Comparison of ENCODE assay signal across 15 cellular contexts in genomic region chr9:82553654-82554366, GRCh38.
DNase-seq lines count a peak whose midpoint lies in the region; ATAC-seq, FAIRE-seq and TF ChIP-seq lines count a peak whose summit lies in the region.
"Had no signal": no experiment of that assay in that cellular context is flagged by ENCODE, and none has a peak within 500 bp of the region (broad histone marks: within the 10 kb centered on the region; RNA-seq: fewer than 3 reads in every experiment).

No MANE protein-coding gene starts in this region.

- no peak overlapping the region for H2BK120ac ChIP-seq in mesendoderm (ENCODE audit: low read depth, low read length)

- H3K18ac ChIP-seq in mesendoderm (ENCODE audit: low read length) = no peak overlapping the region

- no peak overlapping the region for H4K8ac ChIP-seq in mesendoderm (ENCODE audit: low read depth, low read length)

- H3K27me3 ChIP-seq in mesendoderm (ENCODE audit: insufficient read depth, low read length, poor library complexity) = no peaks in the 10 kb centered on the region
- no peaks in the 10 kb centered on the region for H3K27me3 ChIP-seq in WERI-Rb-1 (ENCODE audit: insufficient read depth, low read depth, severe bottlenecking)
- H3K27me3 ChIP-seq: BLaER1, right atrium auricular region had no signal

- H3K4me2 ChIP-seq in mesendoderm (ENCODE audit: low read length) = no peak overlapping the region
- H3K4me2 ChIP-seq: BLaER1 had no signal

- no peak for DNase-seq in GM12891 (ENCODE audit: insufficient read length, low spot score)
- peak; percentile 78 for DNase-seq in M059J (ENCODE audit: low read depth)
- DNase-seq in mesendoderm = peak; percentile 30
- no peak for DNase-seq in lower leg skin (ENCODE audit: low spot score in 2 of 2)
- DNase-seq in WERI-Rb-1 = no peak
- DNase-seq in NCI-H510A treated with DMSO at 0.1 percent for 48 hours (lab: John Stamatoyannopoulos, UW) = no peak
- DNase-seq: activated effector memory CD4-positive, alpha-beta T cell treated with anti-CD3 and anti-CD28 coated beads, Interleukin-2, amount 50 U/mL, for 16 hours; H9; NCI-H1092 treated with DMSO at 0.1 percent for 48 hours; NCI-H2171 treated with DMSO at 0.1 percent for 48 hours; substantia nigra had no signal

- H3K27ac ChIP-seq in mesendoderm (ENCODE audit: low read depth, low read length) (no peak overlapping the region), WERI-Rb-1 (no peak overlapping the region)
- H3K27ac ChIP-seq: BLaER1, right atrium auricular region had no signal

- peak; percentile 94 for ATAC-seq in SK-N-SH treated with all-trans-retinoic acid at 6 μM for 48 hours

- H3K23ac ChIP-seq in mesendoderm (ENCODE audit: low read length) = no peak overlapping the region

- no peak for FAIRE-seq in GM12891 (lab: Jason Lieb, UNC)
- FAIRE-seq: colon had no signal

- H2BK5ac ChIP-seq in mesendoderm (ENCODE audit: low read length) = no peak overlapping the region

- H2AK5ac ChIP-seq in mesendoderm (ENCODE audit: low read length) = no peak overlapping the region

- no peak overlapping the region for H3K9ac ChIP-seq in mesendoderm (ENCODE audit: low read length)
- H3K9ac ChIP-seq: BLaER1 had no signal

- no peaks in the 10 kb centered on the region for H3K4me1 ChIP-seq in mesendoderm (ENCODE audit: control insufficient read depth, low read depth, low read length)

- H4K5ac ChIP-seq in mesendoderm (ENCODE audit: low read length) = no peak overlapping the region

- H3K4ac ChIP-seq in mesendoderm (ENCODE audit: low read depth, low read length) = no peak overlapping the region

- no peak overlapping the region for H3K4me3 ChIP-seq in mesendoderm (ENCODE audit: low read length)
- no peak overlapping the region for H3K4me3 ChIP-seq in lower leg skin (ENCODE audit: low read depth, poor library complexity, severe bottlenecking)
- H3K4me3 ChIP-seq in WERI-Rb-1 (ENCODE audit: low read depth, low read length) = no peak overlapping the region
- H3K4me3 ChIP-seq: BLaER1, right atrium auricular region had no signal

- no CpG with 5 or more reads among the region's 8 CpGs for WGBS in mesendoderm (ENCODE audit: extremely low coverage, insufficient coverage, low lambda C conversion rate)
- WGBS in lower leg skin, 2 donors = 66 to 73% methylated on average over 8 of the region's 8 CpGs

- H3K79me2 ChIP-seq in mesendoderm (ENCODE audit: control insufficient read depth, insufficient read depth, low read length) = no peaks in the 10 kb centered on the region

- H3K36me3 ChIP-seq in mesendoderm (ENCODE audit: control insufficient read depth, insufficient read depth, low read length) = no peaks in the 10 kb centered on the region
- no peaks in the 10 kb centered on the region for H3K36me3 ChIP-seq in WERI-Rb-1
- H3K36me3 ChIP-seq: BLaER1, right atrium auricular region had no signal

- H3K56ac ChIP-seq in mesendoderm (ENCODE audit: low read length) = no peak overlapping the region

- no peak overlapping the region for H2BK15ac ChIP-seq in mesendoderm (replicated peaks; ENCODE audit: low read depth)

- intact Hi-C loops in lower leg skin (cut with DNase I; ENCODE audit: low total_unique reads) = no loop called here

- TF ChIP-seq CTCF in lower leg skin (IDR thresholded peaks at IDR 0.05) (no peak), WERI-Rb-1 (IDR thresholded peaks at IDR 0.05; ENCODE audit: low read depth, low read length) (no peak)

- H3K79me1 ChIP-seq in mesendoderm (ENCODE audit: low read length) = no peaks in the 10 kb centered on the region

- TF ChIP-seq POLR2A in GM12891 (IDR thresholded peaks at IDR 0.05; ENCODE audit: low read depth, low read length) = no peak
- no peak for TF ChIP-seq POLR2A in lower leg skin (IDR thresholded peaks at IDR 0.05)

- no peaks in the 10 kb centered on the region for H3K9me3 ChIP-seq in WERI-Rb-1 (ENCODE audit: severe bottlenecking)
- H3K9me3 ChIP-seq: BLaER1, right atrium auricular region had no signal

TF ChIP-seq in GM12891, 5 proteins besides CTCF, POLR2A, EP300 and RAD21:
- TF ChIP-seq SPI1 (IDR thresholded peaks at IDR 0.05; ENCODE audit: low read depth, low read length) = 0 out of 2 replicates have a peak, but pooled peaks have one; percentile 8
- TF ChIP-seq PAX5 (IDR thresholded peaks at IDR 0.05; ENCODE audit: insufficient read depth, low read length, severe bottlenecking) = no peak

TF ChIP-seq in SK-N-SH treated with all-trans-retinoic acid at 6 μM for 48 hours, 23 proteins besides CTCF, POLR2A, EP300 and RAD21:
- TF ChIP-seq ISL1 (CRISPR knock-in tag; IDR thresholded peaks at IDR 0.05) (peak; percentile 9; the same call in 1 of the 2 replicates), CSDC2 (CRISPR knock-in tag; IDR thresholded peaks at IDR 0.05) (no peak)
TF ChIP-seq in SK-N-SH treated with all-trans-retinoic acid at 6 μM for 48 hours: peak in this region for 1.

Comparison
In these comparisons a context has a peak if more than half of its experiments do, and no peak if none do; other contexts are left out.
1. DNase-seq: peak in M059J (single experiment) and mesendoderm (single experiment); none in GM12891 (single experiment), lower leg skin (0 of 2), WERI-Rb-1 (single experiment) and NCI-H510A treated with DMSO at 0.1 percent for 48 hours (single experiment).